Comparison of ENCODE assay signal across 1 cellular context in the genomic region with DNA sequence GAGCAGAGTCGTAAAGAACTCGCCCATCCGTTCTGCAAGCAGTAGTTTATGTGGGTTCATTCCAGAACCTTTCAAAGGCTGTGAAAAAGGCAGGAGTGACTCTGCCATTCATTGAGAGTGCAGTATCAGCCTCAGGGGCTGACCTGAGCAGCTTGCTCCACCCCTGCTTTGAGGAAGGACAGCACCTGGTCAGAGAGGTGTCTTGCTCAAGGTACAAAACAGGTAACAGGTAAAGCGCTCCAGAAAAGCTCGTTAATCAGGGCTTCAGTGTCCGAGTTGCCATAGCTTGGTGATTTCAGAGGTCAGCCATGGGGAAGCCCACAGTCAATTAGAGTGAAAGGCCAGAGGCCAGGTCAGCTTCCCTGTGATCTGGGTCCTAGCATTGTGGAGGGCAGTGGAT.
TF ChIP-seq lines count a peak whose summit lies in the region.

No MANE protein-coding gene starts in this region.

TF ChIP-seq in H1, 55 proteins besides CTCF, POLR2A, EP300 and RAD21 (continued from another document):
- TF ChIP-seq CTBP2 (IDR thresholded peaks at IDR 0.05; ENCODE audit: borderline replicate concordance, insufficient read depth, insufficient read length, low read length) = no peak
- no peak for TF ChIP-seq TCF12 (IDR thresholded peaks at IDR 0.05; ENCODE audit: low read depth, low read length)
- no peak for TF ChIP-seq BRCA1 (IDR thresholded peaks at IDR 0.05; ENCODE audit: low read depth, low read length)
- no peak for TF ChIP-seq RXRA (IDR thresholded peaks at IDR 0.05; ENCODE audit: insufficient read depth, low read depth, low read length)
- TF ChIP-seq KDM5A (IDR thresholded peaks at IDR 0.05; ENCODE audit: low read length) = no peak
